Comparison of ENCODE assay signal across 1 cellular context in the genomic region with DNA sequence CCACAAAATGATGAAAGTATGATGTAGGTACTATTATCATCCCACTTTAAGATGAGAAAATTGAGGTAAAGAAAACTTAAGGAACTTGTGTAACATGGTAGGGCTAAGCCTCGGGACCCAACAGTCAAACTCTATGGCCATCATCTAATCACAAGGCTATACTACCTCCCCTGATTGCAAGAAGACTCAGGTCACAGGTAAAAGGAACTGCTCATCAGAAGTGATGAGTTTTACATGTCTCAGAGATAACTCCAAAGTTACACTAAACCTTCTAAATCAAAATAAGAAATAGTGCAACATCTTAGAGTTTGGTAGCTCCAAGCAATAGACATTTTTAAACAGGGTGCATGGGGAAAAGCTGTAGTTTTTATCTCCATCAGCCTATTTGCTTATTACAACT.
TF ChIP-seq lines count a peak whose summit lies in the region.

No MANE protein-coding gene starts in this region.

TF ChIP-seq in SK-N-SH treated with all-trans-retinoic acid at 6 μM for 48 hours, 23 proteins besides CTCF, POLR2A, EP300 and RAD21 (continued from another document):
- TF ChIP-seq PPARA (CRISPR knock-in tag; IDR thresholded peaks at IDR 0.05; ENCODE audit: borderline replicate concordance): no peak
- no peak for TF ChIP-seq ARNTL (CRISPR knock-in tag; IDR thresholded peaks at IDR 0.05; ENCODE audit: borderline replicate concordance, low read depth)
